1 cellular context compared by ENCODE assay signal in the genomic region with DNA sequence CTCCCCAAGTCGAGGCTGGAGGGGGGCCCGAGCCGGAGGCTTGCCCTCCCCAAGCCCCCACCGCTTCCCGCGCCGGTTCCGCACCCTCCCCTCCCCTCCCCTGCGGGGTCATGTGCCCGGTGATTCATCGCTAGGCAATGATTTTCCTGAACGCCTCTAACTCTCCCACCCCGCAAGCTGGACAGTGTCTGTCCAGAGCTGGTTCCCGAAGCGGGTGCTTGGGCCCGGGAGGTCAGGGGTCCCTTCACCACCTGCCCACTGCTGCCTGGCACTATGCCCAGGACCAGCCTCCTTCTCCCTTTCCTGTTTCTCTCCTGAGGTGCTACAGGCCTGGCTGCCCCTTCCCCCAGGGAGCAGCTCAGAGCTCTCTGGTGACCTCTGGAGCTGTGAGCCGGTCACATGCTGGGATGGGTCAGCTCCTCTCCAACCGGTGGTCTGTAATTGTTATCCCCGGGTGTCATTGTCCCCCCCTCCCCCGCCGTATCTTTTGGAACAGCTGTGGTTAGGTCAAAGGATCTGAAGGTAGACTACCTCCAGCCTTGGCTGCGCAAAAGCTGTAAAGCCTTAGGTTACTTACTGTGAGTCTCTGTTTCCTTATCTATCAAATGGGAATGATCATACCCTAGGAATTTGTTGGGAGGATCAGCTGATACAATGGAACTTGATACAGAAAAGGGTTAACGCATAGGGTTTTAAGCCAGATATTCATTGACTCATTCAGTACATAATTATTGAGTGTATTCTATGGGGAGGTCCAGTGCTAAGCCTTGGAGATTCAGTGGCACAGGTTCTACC.
TF ChIP-seq lines count a peak whose summit lies in the region.

No MANE protein-coding gene starts in this region.

TF ChIP-seq in K562, 482 proteins besides CTCF, POLR2A, EP300 and RAD21 (continued from another document):
- TF ChIP-seq ZNF75A (CRISPR knock-in tag; IDR thresholded peaks at IDR 0.05) (no peak), YY1 (IDR thresholded peaks at IDR 0.05; ENCODE audit: borderline replicate concordance in 1 of 3, control insufficient read depth in 1 of 3, extremely low read depth in 1 of 3, insufficient read depth in 3 of 3, insufficient read length in 1 of 3, insufficient replicate concordance in 2 of 3, low read depth in 1 of 3, low read length in 2 of 3) (no peak), SNRNP70 (optimal IDR thresholded peaks at IDR 0.05; ENCODE audit: low read depth, low read length) (no peak), NFE2 (IDR thresholded peaks at IDR 0.05; ENCODE audit: low read depth) (no peak), SOX6 (IDR thresholded peaks at IDR 0.05) (peak; percentile 57), NFRKB (IDR thresholded peaks at IDR 0.05; ENCODE audit: low read depth) (no peak), MCM5 (IDR thresholded peaks at IDR 0.05; ENCODE audit: low read depth) (no peak), KDM5B (IDR thresholded peaks at IDR 0.05; ENCODE audit: insufficient replicate concordance, low read depth, low read length) (no peak), DDX20 (tag; IDR thresholded peaks at IDR 0.05; ENCODE audit: low read depth) (no peak), NR2C2 (CRISPR knock-in tag; IDR thresholded peaks at IDR 0.05) (no peak), NR2C2 (tag; IDR thresholded peaks at IDR 0.05) (peak; percentile 78), OTX1 (CRISPR knock-in tag; IDR thresholded peaks at IDR 0.05) (no peak), LARP7 (IDR thresholded peaks at IDR 0.05) (no peak), ZEB2 (IDR thresholded peaks at IDR 0.05) (peak; percentile 10), DPF2 (IDR thresholded peaks at IDR 0.05) (peak; percentile 78; the same call in 1 of the 2 replicates)
- TF ChIP-seq, protein P1, sequence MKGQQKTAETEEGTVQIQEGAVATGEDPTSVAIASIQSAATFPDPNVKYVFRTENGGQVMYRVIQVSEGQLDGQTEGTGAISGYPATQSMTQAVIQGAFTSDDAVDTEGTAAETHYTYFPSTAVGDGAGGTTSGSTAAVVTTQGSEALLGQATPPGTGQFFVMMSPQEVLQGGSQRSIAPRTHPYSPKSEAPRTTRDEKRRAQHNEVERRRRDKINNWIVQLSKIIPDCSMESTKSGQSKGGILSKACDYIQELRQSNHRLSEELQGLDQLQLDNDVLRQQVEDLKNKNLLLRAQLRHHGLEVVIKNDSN (CRISPR knock-in tag; IDR thresholded peaks at IDR 0.05) = peak; percentile 88
- TF ChIP-seq, protein P2, sequence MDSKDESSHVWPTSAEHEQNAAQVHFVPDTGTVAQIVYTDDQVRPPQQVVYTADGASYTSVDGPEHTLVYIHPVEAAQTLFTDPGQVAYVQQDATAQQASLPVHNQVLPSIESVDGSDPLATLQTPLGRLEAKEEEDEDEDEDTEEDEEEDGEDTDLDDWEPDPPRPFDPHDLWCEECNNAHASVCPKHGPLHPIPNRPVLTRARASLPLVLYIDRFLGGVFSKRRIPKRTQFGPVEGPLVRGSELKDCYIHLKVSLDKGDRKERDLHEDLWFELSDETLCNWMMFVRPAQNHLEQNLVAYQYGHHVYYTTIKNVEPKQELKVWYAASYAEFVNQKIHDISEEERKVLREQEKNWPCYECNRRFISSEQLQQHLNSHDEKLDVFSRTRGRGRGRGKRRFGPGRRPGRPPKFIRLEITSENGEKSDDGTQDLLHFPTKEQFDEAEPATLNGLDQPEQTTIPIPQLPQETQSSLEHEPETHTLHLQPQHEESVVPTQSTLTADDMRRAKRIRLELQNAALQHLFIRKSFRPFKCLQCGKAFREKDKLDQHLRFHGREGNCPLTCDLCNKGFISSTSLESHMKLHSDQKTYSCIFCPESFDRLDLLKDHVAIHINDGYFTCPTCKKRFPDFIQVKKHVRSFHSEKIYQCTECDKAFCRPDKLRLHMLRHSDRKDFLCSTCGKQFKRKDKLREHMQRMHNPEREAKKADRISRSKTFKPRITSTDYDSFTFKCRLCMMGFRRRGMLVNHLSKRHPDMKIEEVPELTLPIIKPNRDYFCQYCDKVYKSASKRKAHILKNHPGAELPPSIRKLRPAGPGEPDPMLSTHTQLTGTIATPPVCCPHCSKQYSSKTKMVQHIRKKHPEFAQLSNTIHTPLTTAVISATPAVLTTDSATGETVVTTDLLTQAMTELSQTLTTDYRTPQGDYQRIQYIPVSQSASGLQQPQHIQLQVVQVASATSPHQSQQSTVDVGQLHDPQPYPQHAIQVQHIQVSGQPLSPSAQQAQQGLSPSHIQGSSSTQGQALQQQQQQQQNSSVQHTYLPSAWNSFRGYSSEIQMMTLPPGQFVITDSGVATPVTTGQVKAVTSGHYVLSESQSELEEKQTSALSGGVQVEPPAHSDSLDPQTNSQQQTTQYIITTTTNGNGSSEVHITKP (IDR thresholded peaks at IDR 0.05; ENCODE audit: partially characterized antibody) = no peak
- TF ChIP-seq, protein P3, sequence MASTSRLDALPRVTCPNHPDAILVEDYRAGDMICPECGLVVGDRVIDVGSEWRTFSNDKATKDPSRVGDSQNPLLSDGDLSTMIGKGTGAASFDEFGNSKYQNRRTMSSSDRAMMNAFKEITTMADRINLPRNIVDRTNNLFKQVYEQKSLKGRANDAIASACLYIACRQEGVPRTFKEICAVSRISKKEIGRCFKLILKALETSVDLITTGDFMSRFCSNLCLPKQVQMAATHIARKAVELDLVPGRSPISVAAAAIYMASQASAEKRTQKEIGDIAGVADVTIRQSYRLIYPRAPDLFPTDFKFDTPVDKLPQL (IDR thresholded peaks at IDR 0.05; ENCODE audit: extremely low read depth, insufficient read length) = no peak
- TF ChIP-seq, protein P4, sequence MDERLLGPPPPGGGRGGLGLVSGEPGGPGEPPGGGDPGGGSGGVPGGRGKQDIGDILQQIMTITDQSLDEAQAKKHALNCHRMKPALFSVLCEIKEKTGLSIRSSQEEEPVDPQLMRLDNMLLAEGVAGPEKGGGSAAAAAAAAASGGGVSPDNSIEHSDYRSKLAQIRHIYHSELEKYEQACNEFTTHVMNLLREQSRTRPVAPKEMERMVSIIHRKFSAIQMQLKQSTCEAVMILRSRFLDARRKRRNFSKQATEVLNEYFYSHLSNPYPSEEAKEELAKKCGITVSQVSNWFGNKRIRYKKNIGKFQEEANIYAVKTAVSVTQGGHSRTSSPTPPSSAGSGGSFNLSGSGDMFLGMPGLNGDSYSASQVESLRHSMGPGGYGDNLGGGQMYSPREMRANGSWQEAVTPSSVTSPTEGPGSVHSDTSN (CRISPR knock-in tag; IDR thresholded peaks at IDR 0.05; ENCODE audit: low read depth) = no peak
- TF ChIP-seq, protein P4 (tag; conservative IDR thresholded peaks at IDR 0.05; ENCODE audit: low read depth) = no peak
- TF ChIP-seq, protein P5, sequence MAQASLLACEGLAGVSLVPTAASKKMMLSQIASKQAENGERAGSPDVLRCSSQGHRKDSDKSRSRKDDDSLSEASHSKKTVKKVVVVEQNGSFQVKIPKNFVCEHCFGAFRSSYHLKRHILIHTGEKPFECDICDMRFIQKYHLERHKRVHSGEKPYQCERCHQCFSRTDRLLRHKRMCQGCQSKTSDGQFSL (CRISPR knock-in tag; IDR thresholded peaks at IDR 0.05) = no peak
- TF ChIP-seq, protein P5 (tag; IDR thresholded peaks at IDR 0.05) = no peak
- TF ChIP-seq, protein P6, sequence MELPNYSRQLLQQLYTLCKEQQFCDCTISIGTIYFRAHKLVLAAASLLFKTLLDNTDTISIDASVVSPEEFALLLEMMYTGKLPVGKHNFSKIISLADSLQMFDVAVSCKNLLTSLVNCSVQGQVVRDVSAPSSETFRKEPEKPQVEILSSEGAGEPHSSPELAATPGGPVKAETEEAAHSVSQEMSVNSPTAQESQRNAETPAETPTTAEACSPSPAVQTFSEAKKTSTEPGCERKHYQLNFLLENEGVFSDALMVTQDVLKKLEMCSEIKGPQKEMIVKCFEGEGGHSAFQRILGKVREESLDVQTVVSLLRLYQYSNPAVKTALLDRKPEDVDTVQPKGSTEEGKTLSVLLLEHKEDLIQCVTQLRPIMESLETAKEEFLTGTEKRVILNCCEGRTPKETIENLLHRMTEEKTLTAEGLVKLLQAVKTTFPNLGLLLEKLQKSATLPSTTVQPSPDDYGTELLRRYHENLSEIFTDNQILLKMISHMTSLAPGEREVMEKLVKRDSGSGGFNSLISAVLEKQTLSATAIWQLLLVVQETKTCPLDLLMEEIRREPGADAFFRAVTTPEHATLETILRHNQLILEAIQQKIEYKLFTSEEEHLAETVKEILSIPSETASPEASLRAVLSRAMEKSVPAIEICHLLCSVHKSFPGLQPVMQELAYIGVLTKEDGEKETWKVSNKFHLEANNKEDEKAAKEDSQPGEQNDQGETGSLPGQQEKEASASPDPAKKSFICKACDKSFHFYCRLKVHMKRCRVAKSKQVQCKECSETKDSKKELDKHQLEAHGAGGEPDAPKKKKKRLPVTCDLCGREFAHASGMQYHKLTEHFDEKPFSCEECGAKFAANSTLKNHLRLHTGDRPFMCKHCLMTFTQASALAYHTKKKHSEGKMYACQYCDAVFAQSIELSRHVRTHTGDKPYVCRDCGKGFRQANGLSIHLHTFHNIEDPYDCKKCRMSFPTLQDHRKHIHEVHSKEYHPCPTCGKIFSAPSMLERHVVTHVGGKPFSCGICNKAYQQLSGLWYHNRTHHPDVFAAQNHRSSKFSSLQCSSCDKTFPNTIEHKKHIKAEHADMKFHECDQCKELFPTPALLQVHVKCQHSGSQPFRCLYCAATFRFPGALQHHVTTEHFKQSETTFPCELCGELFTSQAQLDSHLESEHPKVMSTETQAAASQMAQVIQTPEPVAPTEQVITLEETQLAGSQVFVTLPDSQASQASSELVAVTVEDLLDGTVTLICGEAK (IDR thresholded peaks at IDR 0.05) = no peak
- TF ChIP-seq, protein P6 (CRISPR knock-in tag; IDR thresholded peaks at IDR 0.05) = no peak
- TF ChIP-seq, protein P7, sequence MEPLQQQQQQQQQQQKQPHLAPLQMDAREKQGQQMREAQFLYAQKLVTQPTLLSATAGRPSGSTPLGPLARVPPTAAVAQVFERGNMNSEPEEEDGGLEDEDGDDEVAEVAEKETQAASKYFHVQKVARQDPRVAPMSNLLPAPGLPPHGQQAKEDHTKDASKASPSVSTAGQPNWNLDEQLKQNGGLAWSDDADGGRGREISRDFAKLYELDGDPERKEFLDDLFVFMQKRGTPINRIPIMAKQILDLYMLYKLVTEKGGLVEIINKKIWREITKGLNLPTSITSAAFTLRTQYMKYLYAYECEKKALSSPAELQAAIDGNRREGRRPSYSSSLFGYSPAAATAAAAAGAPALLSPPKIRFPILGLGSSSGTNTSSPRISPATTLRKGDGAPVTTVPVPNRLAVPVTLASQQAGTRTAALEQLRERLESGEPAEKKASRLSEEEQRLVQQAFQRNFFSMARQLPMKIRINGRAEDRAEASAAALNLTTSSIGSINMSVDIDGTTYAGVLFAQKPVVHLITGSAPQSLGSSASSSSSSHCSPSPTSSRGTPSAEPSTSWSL (CRISPR knock-in tag; IDR thresholded peaks at IDR 0.05; ENCODE audit: borderline replicate concordance) = no peak
- TF ChIP-seq, protein P8, sequence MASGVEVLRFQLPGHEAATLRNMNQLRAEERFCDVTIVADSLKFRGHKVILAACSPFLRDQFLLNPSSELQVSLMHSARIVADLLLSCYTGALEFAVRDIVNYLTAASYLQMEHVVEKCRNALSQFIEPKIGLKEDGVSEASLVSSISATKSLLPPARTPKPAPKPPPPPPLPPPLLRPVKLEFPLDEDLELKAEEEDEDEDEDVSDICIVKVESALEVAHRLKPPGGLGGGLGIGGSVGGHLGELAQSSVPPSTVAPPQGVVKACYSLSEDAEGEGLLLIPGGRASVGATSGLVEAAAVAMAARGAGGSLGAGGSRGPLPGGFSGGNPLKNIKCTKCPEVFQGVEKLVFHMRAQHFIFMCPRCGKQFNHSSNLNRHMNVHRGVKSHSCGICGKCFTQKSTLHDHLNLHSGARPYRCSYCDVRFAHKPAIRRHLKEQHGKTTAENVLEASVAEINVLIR (CRISPR knock-in tag; IDR thresholded peaks at IDR 0.05) = no peak
